ENCODE assay signal across 22 cellular contexts in the genomic region with DNA sequence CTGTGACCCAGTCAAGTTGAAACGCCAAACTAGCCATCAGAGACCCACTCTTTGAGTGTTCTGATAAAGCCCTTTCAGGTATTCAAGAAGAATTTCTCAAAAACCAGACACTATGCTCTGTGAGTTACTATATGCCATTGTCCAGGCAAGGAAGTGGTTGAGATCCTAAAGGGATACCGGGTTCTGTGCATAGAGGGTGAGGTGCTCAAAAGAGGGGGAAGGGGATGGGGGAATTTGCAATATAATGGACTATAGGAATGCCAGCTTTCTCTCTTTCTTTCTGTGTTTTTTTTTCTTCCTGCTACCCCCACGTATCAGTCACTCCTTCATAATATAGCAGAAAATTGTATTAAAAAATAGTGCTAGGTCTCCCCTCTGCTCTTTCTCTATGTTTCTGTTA.
"Had no signal": no experiment of that assay in that cellular context is flagged by ENCODE, and none has a peak within 500 bp of the region (broad histone marks: within the 10 kb centered on the region; RNA-seq: fewer than 3 reads in every experiment).

No MANE protein-coding gene starts in this region.

- ATAC-seq: effector memory CD8-positive, alpha-beta T cell; esophagus mucosa; gastroesophageal sphincter; heart left ventricle; left cardiac atrium; left lung; left ventricle myocardium superior; lower lobe of right lung; mucosa of descending colon had no signal

- H3K4me2 ChIP-seq: hepatocyte had no signal

- H3K9me3 ChIP-seq: colonic mucosa, esophagus squamous epithelium, gastroesophageal sphincter, heart left ventricle, left lung, lower lobe of right lung, mucosa of descending colon had no signal

- H3K36me3 ChIP-seq: colonic mucosa, esophagus squamous epithelium, gastroesophageal sphincter, heart left ventricle, left lung, lower lobe of right lung had no signal

- DNase-seq: colonic mucosa; cortex of kidney; effector CD8-positive, alpha-beta T cell; effector memory CD8-positive, alpha-beta T cell; endodermal cell; erythroblast; esophagus squamous epithelium; foreskin fibroblast; heart left ventricle; hypothalamus; left cardiac atrium; left lung; left ventricle myocardium superior; lower lobe of right lung; mesenchymal stem cell; mucosa of descending colon had no signal

- H3K27me3 ChIP-seq: colonic mucosa, esophagus squamous epithelium, gastroesophageal sphincter, heart left ventricle, hepatocyte, left lung had no signal

- H3K27me3 Mint-ChIP-seq: dendritic cell treated with granulocyte-macrophage colony-stimulating factor and Interleukin-4, amounts not matched to agents 40 ng/mL and 50 ng/mL, for 4 days; effector memory CD8-positive, alpha-beta T cell had no signal

- H3K4me1 ChIP-seq: colonic mucosa, esophagus squamous epithelium, gastroesophageal sphincter, heart left ventricle, left lung, lower lobe of right lung had no signal

- H3K79me2 ChIP-seq: hepatocyte had no signal

- H3K27ac ChIP-seq: colonic mucosa, epithelial cell of prostate, esophagus squamous epithelium, gastroesophageal sphincter, heart left ventricle, hepatocyte, left lung, lower lobe of right lung had no signal

- H3K4me3 ChIP-seq: colonic mucosa, esophagus squamous epithelium, gastroesophageal sphincter, heart left ventricle, hepatocyte, left lung, lower lobe of right lung, mucosa of descending colon had no signal

- H3K4me3 Mint-ChIP-seq: dendritic cell treated with granulocyte-macrophage colony-stimulating factor and Interleukin-4, amounts not matched to agents 40 ng/mL and 50 ng/mL, for 4 days; effector memory CD8-positive, alpha-beta T cell; endodermal cell; mesothelial cell of epicardium had no signal

- H3K36me3 Mint-ChIP-seq: mesothelial cell of epicardium had no signal

- H3K27ac Mint-ChIP-seq: dendritic cell treated with granulocyte-macrophage colony-stimulating factor and Interleukin-4, amounts not matched to agents 40 ng/mL and 50 ng/mL, for 4 days; effector memory CD8-positive, alpha-beta T cell; endodermal cell; mesothelial cell of epicardium had no signal

- H3K9me3 Mint-ChIP-seq: dendritic cell treated with granulocyte-macrophage colony-stimulating factor and Interleukin-4, amounts not matched to agents 40 ng/mL and 50 ng/mL, for 4 days; endodermal cell had no signal

- H2AFZ ChIP-seq: hepatocyte had no signal
